Comparison of ENCODE assay signal across 24 cellular contexts in genomic region chr7:42730621-42731020, GRCh38.
"Had no signal": no experiment of that assay in that cellular context is flagged by ENCODE, and none has a peak within 500 bp of the region (broad histone marks: within the 10 kb centered on the region; RNA-seq: fewer than 3 reads in every experiment).

No MANE protein-coding gene starts in this region.

- H3K4me1 ChIP-seq: colonic mucosa, esophagus squamous epithelium, foreskin keratinocyte, gastrocnemius medialis had no signal

- H3K9me3 ChIP-seq: colonic mucosa, esophagus muscularis mucosa, esophagus squamous epithelium, gastrocnemius medialis, gastroesophageal sphincter had no signal

- H3K27ac ChIP-seq: colonic mucosa, coronary artery, dorsolateral prefrontal cortex, epithelial cell of prostate, esophagus muscularis mucosa, esophagus squamous epithelium, foreskin keratinocyte, gastrocnemius medialis, gastroesophageal sphincter, heart left ventricle had no signal

- H3K4me3 ChIP-seq: colonic mucosa, coronary artery, dorsolateral prefrontal cortex, esophagus muscularis mucosa, esophagus squamous epithelium, gastrocnemius medialis, gastroesophageal sphincter, heart left ventricle had no signal

- DNase-seq: cerebellar nuclear complex; colonic mucosa; cortex of kidney; dermis blood vessel endothelial cell; dorsolateral prefrontal cortex; effector CD4-positive, alpha-beta T cell; effector CD8-positive, alpha-beta T cell; effector memory CD4-positive, alpha-beta T cell; effector memory CD8-positive, alpha-beta T cell; endodermal cell; erythroblast; esophagus squamous epithelium; foreskin fibroblast; foreskin keratinocyte; foreskin melanocyte; gastrocnemius medialis; glutamatergic neuron; head of caudate nucleus; heart left ventricle had no signal

- H3K4me3 Mint-ChIP-seq: dendritic cell treated with granulocyte-macrophage colony-stimulating factor and Interleukin-4, amounts not matched to agents 40 ng/mL and 50 ng/mL, for 4 days; effector memory CD8-positive, alpha-beta T cell; endodermal cell had no signal

- H3K4me1 Mint-ChIP-seq: endodermal cell had no signal

- H3K27me3 ChIP-seq: colonic mucosa, esophagus muscularis mucosa, esophagus squamous epithelium, gastrocnemius medialis, gastroesophageal sphincter, heart left ventricle had no signal

- H3K36me3 ChIP-seq: colonic mucosa, esophagus muscularis mucosa, esophagus squamous epithelium, gastrocnemius medialis, gastroesophageal sphincter, heart left ventricle had no signal

- H3K9me3 Mint-ChIP-seq: dendritic cell treated with granulocyte-macrophage colony-stimulating factor and Interleukin-4, amounts not matched to agents 40 ng/mL and 50 ng/mL, for 4 days; effector memory CD8-positive, alpha-beta T cell; endodermal cell had no signal

- H3K27me3 Mint-ChIP-seq: dendritic cell treated with granulocyte-macrophage colony-stimulating factor and Interleukin-4, amounts not matched to agents 40 ng/mL and 50 ng/mL, for 4 days; effector memory CD8-positive, alpha-beta T cell had no signal

- H3K27ac Mint-ChIP-seq: dendritic cell treated with granulocyte-macrophage colony-stimulating factor and Interleukin-4, amounts not matched to agents 40 ng/mL and 50 ng/mL, for 4 days; effector memory CD8-positive, alpha-beta T cell; endodermal cell had no signal
